ENCODE assay signal across 8 cellular contexts in genomic region chr2:9333591-9334171, GRCh38.
DNase-seq lines count a peak whose midpoint lies in the region; ATAC-seq, FAIRE-seq and TF ChIP-seq lines count a peak whose summit lies in the region.

No MANE protein-coding gene starts in this region.

- H3K4me3 ChIP-seq in Panc1 (ENCODE audit: low read depth in 2 of 2, low read length in 2 of 2) (no peak overlapping the region), vagina (no peak overlapping the region)

- no peaks in the 10 kb centered on the region for H3K27me3 ChIP-seq in Panc1 (ENCODE audit: control insufficient read depth, insufficient read depth, low read length)
- no peaks in the 10 kb centered on the region for H3K27me3 ChIP-seq in vagina

- in situ Hi-C loops in Panc1 (cut with HindIII; ENCODE audit: low pct_unique_long_range_greater_than_20kb, low sequenced_read_pairs): no loop called here

- intact Hi-C loops in Panc1 (cut with micrococcal nuclease; ENCODE audit: unreplicated experiment) (loop anchor here (5.0 kb wide), 1 partner anchor 191 kb away; no protein-coding TSS in a partner anchor), vagina (cut with DNase I) (loop anchor here (10.0 kb wide), 1 partner anchor 189 kb away; no protein-coding TSS in a partner anchor)

- no TSS peak for BruUV-seq in Panc1 (replicated peaks; lab: Mats Ljungman, UMichigan)

- CTCF ChIA-PET in Panc1 (lab: Charles Lee): interaction anchor here (0.6 to 1.2 kb wide), 3 partner anchors 15 to 194 kb away, joined by 3 to 14 read pairs (median 4); no protein-coding TSS in a partner anchor

- TF ChIP-seq CTCF in D721Med (IDR thresholded peaks at IDR 0.05; ENCODE audit: insufficient read depth, missing control alignments) (peak; percentile 77), Panc1 (IDR thresholded peaks at IDR 0.05) (peak; percentile 77), vagina (IDR thresholded peaks at IDR 0.05) (peak; percentile 22 to 62 (median 41))

- POLR2A ChIA-PET in Panc1 (lab: Charles Lee): interaction anchor here (0.6 to 0.7 kb wide), 3 partner anchors 11 to 142 kb away, joined by 3 to 13 read pairs (median 7); no protein-coding TSS in a partner anchor

- TF ChIP-seq POLR2A in vagina (IDR thresholded peaks at IDR 0.05): no peak

- ATAC-seq in Panc1 (peak; percentile 82), HG03175 (IDR thresholded peaks at IDR 0.05; ENCODE audit: unreplicated experiment) (no peak)

- peak; percentile 31 for DNase-seq in D721Med (ENCODE audit: insufficient read length, low spot score)
- peak; percentile 86 for DNase-seq in HT-29 (ENCODE audit: low spot score)
- peak; percentile 55 for DNase-seq in Panc1 (ENCODE audit: low read depth, low spot score)
- DNase-seq in ecto neural progenitor cell (ENCODE audit: low spot score): peak; percentile 52
- peak; percentile 89 to 90 for DNase-seq in lung microvascular endothelial cell (ENCODE audit: low read depth in 2 of 2)
- DNase-seq in vagina (ENCODE audit: extremely low spot score in 2 of 2): no peak
- DNase-seq in activated naive CD4-positive, alpha-beta T cell treated with anti-CD3 and anti-CD28 coated beads, Interleukin-2, amount 50 U/mL, for 16 hours: no peak

- H3K4me1 ChIP-seq in Panc1 (ENCODE audit: control insufficient read depth, insufficient read depth, low read length): peaks cover 6% of the 10 kb centered on the region
- peaks cover 16% of the 10 kb centered on the region for H3K4me1 ChIP-seq in vagina

- H3K27ac ChIP-seq in Panc1 (ENCODE audit: low read length) (peak overlapping the region; percentile 20), vagina (peak overlapping the region; percentile 41)

- H3K9me3 ChIP-seq in Panc1 (ENCODE audit: control insufficient read depth, insufficient read depth, low read depth, low read length) (no peaks in the 10 kb centered on the region), vagina (no peaks in the 10 kb centered on the region)

- no peak for FAIRE-seq in D721Med (lab: Jason Lieb, UNC)

- peaks cover 21% of the 10 kb centered on the region for H3K36me3 ChIP-seq in Panc1 (ENCODE audit: control insufficient read depth, insufficient read depth, low read length)
- H3K36me3 ChIP-seq in vagina: peaks cover 0 to 7% of the 10 kb centered on the region in 2 donors

Comparison
In these comparisons a context has a peak if more than half of its experiments do, and no peak if none do; other contexts are left out.
1. DNase-seq: peak in D721Med (single experiment), HT-29 (single experiment), Panc1 (single experiment), ecto neural progenitor cell (single experiment) and lung microvascular endothelial cell (2 of 2); none in vagina (0 of 2) and activated naive CD4-positive, alpha-beta T cell treated with anti-CD3 and anti-CD28 coated beads, Interleukin-2, amount 50 U/mL, for 16 hours (single experiment).
2. Peak in every context shown above with its lines, with median percentiles within 50 percentile points of each other: CTCF ChIP-seq.